Comparison of ENCODE assay signal across 16 cellular contexts in the genomic region with DNA sequence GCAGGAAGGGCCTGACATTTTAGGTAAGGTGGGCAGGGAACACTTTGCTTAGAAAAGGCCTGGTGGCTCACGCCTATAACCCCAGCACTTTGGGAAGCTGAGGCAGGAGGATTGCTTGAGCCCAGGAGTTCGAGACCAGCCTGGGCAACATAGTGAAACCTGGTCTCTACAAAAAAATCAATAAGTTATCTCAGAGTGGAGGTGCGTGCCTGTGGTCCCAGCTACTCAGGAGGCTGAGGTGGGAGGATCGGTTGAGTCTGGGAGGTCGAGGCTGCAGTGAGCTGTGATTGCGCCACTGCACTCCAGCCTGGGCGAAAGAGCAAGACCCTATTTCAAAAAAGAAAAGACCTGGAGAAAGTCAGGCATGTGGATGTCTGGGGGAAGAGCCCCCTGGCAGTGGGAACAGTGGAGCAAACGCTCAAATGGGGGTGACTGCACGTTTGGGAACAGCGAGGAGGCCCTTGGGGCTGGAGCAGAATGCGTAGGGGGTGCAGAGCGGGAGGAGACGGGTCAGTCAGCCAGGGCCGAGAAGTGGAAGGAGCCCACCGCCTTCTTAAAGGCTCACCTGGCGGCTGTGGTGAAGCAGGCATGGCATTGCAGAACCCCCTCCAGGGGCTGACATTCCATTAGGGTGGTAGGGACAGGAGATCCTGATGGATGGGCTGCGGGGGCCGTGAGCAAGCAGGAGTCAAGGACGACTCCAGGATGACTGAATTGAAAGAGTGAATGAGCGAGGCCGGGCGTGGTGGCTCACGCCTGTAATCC. TPM values are rescaled to one million over a fixed set of nuclear protein-coding genes. Genes with fewer than 3 reads are reported as not detected.
"Had no signal": no experiment of that assay in that cellular context is flagged by ENCODE, and none has a peak within 500 bp of the region (broad histone marks: within the 10 kb centered on the region; RNA-seq: fewer than 3 reads in every experiment).

No MANE protein-coding gene starts in this region.

- H3K36me3 ChIP-seq: ascending aorta, breast epithelium, gastroesophageal sphincter had no signal

- H3K4me3 ChIP-seq: ascending aorta, breast epithelium, gastroesophageal sphincter, hepatocyte, skin epidermis had no signal

- H3K27ac ChIP-seq: ascending aorta, breast epithelium, gastroesophageal sphincter, hepatocyte, parathyroid adenoma, skin epidermis had no signal

- H3K9ac ChIP-seq: parathyroid adenoma had no signal

- DNase-seq: activated CD4-positive, alpha-beta T cell treated with anti-CD3 and anti-CD28 coated beads, Interleukin-2, amount 10 ng/mL, durations not matched to agents 7 days and 5 days; activated naive CD4-positive, alpha-beta T cell; activated naive CD8-positive, alpha-beta T cell treated with anti-CD3 and anti-CD28 coated beads, Interleukin-2, amount 50 U/mL, for 24 hours; stimulated activated CD4-positive, alpha-beta T cell treated with anti-CD3 and anti-CD28 coated beads, Interleukin-4, amount 100 ng/mL, for 4 hours; stimulated activated CD8-positive, alpha-beta memory T cell treated with anti-CD3 and anti-CD28 coated beads, Interleukin-4, amount 100 ng/mL, for 48 hours; stimulated activated naive CD4-positive, alpha-beta T cell treated with Interleukin-2 at 50 U/mL for 16 hours had no signal

- ATAC-seq: activated naive CD8-positive, alpha-beta T cell treated with anti-CD3 and anti-CD28 coated beads, Interleukin-2, amount 50 U/mL, for 24 hours; gastroesophageal sphincter; T-helper 17 cell; WTC11 had no signal

RNA-seq across cellular contexts. Expression of a gene that starts 46.6 kb away (rescaled TPM):
- total RNA-seq: activated CD4-positive, alpha-beta T cell treated with anti-CD3 and anti-CD28 coated beads, Interleukin-2, amount 10 ng/mL, durations not matched to agents 7 days and 5 days; activated CD8-positive, alpha-beta memory T cell treated with anti-CD3 and anti-CD28 coated beads for 36 hours; ascending aorta; dermis microvascular lymphatic vessel endothelial cell; T-helper 17 cell had no signal
